In the genomic region with DNA sequence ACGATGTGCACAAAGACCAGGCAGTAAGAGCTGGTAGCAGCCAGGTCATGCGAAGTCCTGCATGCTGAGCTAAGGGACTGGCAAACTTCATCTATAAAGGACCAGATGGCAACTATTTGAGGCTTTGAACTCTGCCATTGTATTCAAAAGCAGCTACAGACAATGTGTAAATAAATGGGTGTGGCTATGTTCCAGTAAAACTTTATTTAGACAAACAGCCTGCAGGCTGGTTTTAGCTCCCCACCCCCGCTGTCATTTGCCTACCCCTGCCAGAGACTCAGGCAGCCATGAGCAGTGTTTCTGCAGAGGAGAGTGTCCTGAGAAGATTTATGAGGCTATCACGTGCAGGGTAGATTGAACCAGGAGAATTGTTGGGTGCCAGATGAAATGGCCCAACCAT, we compare ENCODE assay signal across 1 cellular context.
TF ChIP-seq lines count a peak whose summit lies in the region.

No MANE protein-coding gene starts in this region.

TF ChIP-seq in GM23338, 12 proteins besides CTCF, POLR2A, EP300 and RAD21 (continued from another document):
- no peak for TF ChIP-seq JUNB (IDR thresholded peaks at IDR 0.05; ENCODE audit: unreplicated experiment)
- TF ChIP-seq ZNF114 (CRISPR knock-in tag; IDR thresholded peaks at IDR 0.05): no peak
- TF ChIP-seq EZH2 (IDR thresholded peaks at IDR 0.05; ENCODE audit: low read depth, unreplicated experiment): no peak
- no peak for TF ChIP-seq EZH2phosphoT487 (IDR thresholded peaks at IDR 0.05; ENCODE audit: unreplicated experiment)
- no peak for TF ChIP-seq REST (IDR thresholded peaks at IDR 0.05; ENCODE audit: unreplicated experiment)
- no peak for TF ChIP-seq STAT1 (IDR thresholded peaks at IDR 0.05; ENCODE audit: unreplicated experiment)
